ENCODE assay signal across 13 cellular contexts in genomic region chr20:61682998-61683681, GRCh38.
"Had no signal": no experiment of that assay in that cellular context is flagged by ENCODE, and none has a peak within 500 bp of the region (broad histone marks: within the 10 kb centered on the region; RNA-seq: fewer than 3 reads in every experiment).

No MANE protein-coding gene starts in this region.

- H3K9me3 Mint-ChIP-seq: T-helper 2 cell treated with Interferon-gamma antibody and Interleukin-4, amounts not matched to agents 5 μg/mL and 100 μg/mL, for 36 hours had no signal

- ATAC-seq: activated CD4-positive, CD25-positive, alpha-beta regulatory T cell treated with anti-CD3 and anti-CD28 coated beads, Interleukin-2, amount 50 U/mL, for 24 hours; left lobe of liver had no signal

- H3K4me3 ChIP-seq: coronary artery had no signal

- H3K4me3 Mint-ChIP-seq: T-helper 2 cell treated with Interferon-gamma antibody and Interleukin-4, amounts not matched to agents 5 μg/mL and 100 μg/mL, for 36 hours had no signal

- H3K27ac Mint-ChIP-seq: T-helper 2 cell treated with Interferon-gamma antibody and Interleukin-4, amounts not matched to agents 5 μg/mL and 100 μg/mL, for 36 hours had no signal

- H3K27ac ChIP-seq: coronary artery had no signal

- DNase-seq: activated CD4-positive, alpha-beta T cell treated with anti-CD3 and anti-CD28 coated beads, Interleukin-2, amount 50 U/mL, for 4 hours; activated naive CD4-positive, alpha-beta T cell treated with anti-CD3 and anti-CD28 coated beads, Interleukin-2, amount 50 U/mL, for 16 hours; activated T-cell treated with anti-CD3 and anti-CD28 coated beads, Interleukin-2, amount 50 U/mL, for 1 hour; central memory CD4-positive, alpha-beta T cell; effector CD4-positive, alpha-beta T cell; glutamatergic neuron; mesenchymal stem cell; retina; stimulated activated CD4-positive, alpha-beta T cell treated with anti-CD3 and anti-CD28 coated beads, Interleukin-15, amount 100 ng/mL, for 24 hours had no signal
